9 cellular contexts compared by ENCODE assay signal in genomic region chr14:104563742-104564615, GRCh38. TPM values are rescaled to one million over a fixed set of nuclear protein-coding genes. Genes with fewer than 3 reads are reported as not detected.
DNase-seq lines count a peak whose midpoint lies in the region; ATAC-seq, FAIRE-seq and TF ChIP-seq lines count a peak whose summit lies in the region.
"Had no signal": no experiment of that assay in that cellular context is flagged by ENCODE, and none has a peak within 500 bp of the region (broad histone marks: within the 10 kb centered on the region; RNA-seq: fewer than 3 reads in every experiment).

No MANE protein-coding gene starts in this region.

- FAIRE-seq in endothelial cell of umbilical vein (lab: Jason Lieb, UNC), result no peak

- no peak overlapping the region for H2AFZ ChIP-seq in endothelial cell of umbilical vein (ENCODE audit: low read depth, low read length)

- H3K36me3 ChIP-seq in endothelial cell of umbilical vein (ENCODE audit: control insufficient read depth in 2 of 2, extremely low read depth in 1 of 2, insufficient read depth in 2 of 2, low read length in 2 of 2), result no peaks in the 10 kb centered on the region

- H4K20me1 ChIP-seq in endothelial cell of umbilical vein (replicated peaks; ENCODE audit: control insufficient read depth, extremely low read depth, insufficient read depth, low read length), result no peaks in the 10 kb centered on the region

- no peak overlapping the region for H3K9ac ChIP-seq in endothelial cell of umbilical vein (replicated peaks; ENCODE audit: extremely low read depth, insufficient read depth, low read length)

- H3K4me2 ChIP-seq in endothelial cell of umbilical vein (ENCODE audit: insufficient read depth, low read length), result no peak overlapping the region

- H3K4me3 ChIP-seq in endothelial cell of umbilical vein (replicated peaks in 1 of 3; ENCODE audit: insufficient read depth in 1 of 3, low read depth in 1 of 3, low read length in 3 of 3), result no peak overlapping the region
- H3K4me3 ChIP-seq: skin epidermis had no signal

- no peak overlapping the region for H3K27ac Mint-ChIP-seq in activated CD8-positive, alpha-beta memory T cell treated with anti-CD3 and anti-CD28 coated beads, Interleukin-2, amount 10 ng/mL, durations not matched to agents 7 days and 5 days

- intact Hi-C loops in endothelial cell of umbilical vein (cut with micrococcal nuclease), result loop anchor here (1.0 to 2.0 kb wide), 3 partner anchors 127 to 486 kb away; no protein-coding TSS in a partner anchor

- TF ChIP-seq CTCF in GM13977 (IDR thresholded peaks at IDR 0.05; ENCODE audit: extremely low read depth, insufficient read depth, missing control alignments) (peak; percentile 81), endothelial cell of umbilical vein (IDR thresholded peaks at IDR 0.05; ENCODE audit: extremely low read depth in 1 of 2, insufficient read depth in 1 of 2, low read depth in 1 of 2, low read length in 2 of 2) (peak; percentile 80 to 86)

- H3K27me3 ChIP-seq in endothelial cell of umbilical vein (ENCODE audit: control insufficient read depth in 2 of 2, insufficient read depth in 2 of 2, low read length in 2 of 2), result no peaks in the 10 kb centered on the region

- no peaks in the 10 kb centered on the region for H3K9me3 Mint-ChIP-seq in activated CD8-positive, alpha-beta memory T cell treated with anti-CD3 and anti-CD28 coated beads, Interleukin-2, amount 10 ng/mL, durations not matched to agents 7 days and 5 days (ENCODE audit: low read depth)

- H3K27me3 Mint-ChIP-seq in activated CD8-positive, alpha-beta memory T cell treated with anti-CD3 and anti-CD28 coated beads, Interleukin-2, amount 10 ng/mL, durations not matched to agents 7 days and 5 days, result peaks cover 5% of the 10 kb centered on the region

- no peaks in the 10 kb centered on the region for H3K9me3 ChIP-seq in endothelial cell of umbilical vein (replicated peaks; ENCODE audit: control insufficient read depth, insufficient read depth, low read length)

- in situ Hi-C loops in GM13977 (cut with MboI; ENCODE audit: low pct_unique_long_range_greater_than_20kb, low sequenced_read_pairs, unreplicated experiment), result no loop called here

- DNase-seq in 8988T (peak; percentile 100), GM13977 (ENCODE audit: low spot score) (peak; percentile 92), NCI-H748 (lab: John Stamatoyannopoulos, UW; ENCODE audit: unreplicated experiment) (peak; percentile 76), endothelial cell of umbilical vein (ENCODE audit: low read depth, low spot score) (peak; percentile 62), midbrain (lab: John Stamatoyannopoulos, UW) (peak; percentile 37)
- DNase-seq in activated CD8-positive, alpha-beta memory T cell treated with anti-CD3 and anti-CD28 coated beads, Interleukin-2, amount 10 ng/mL, durations not matched to agents 7 days and 5 days, result peak; percentile 70
- DNase-seq in stimulated activated CD8-positive, alpha-beta memory T cell treated with anti-CD3 and anti-CD28 coated beads, Interleukin-4, amount 100 ng/mL, for 4 hours (ENCODE audit: low read depth in 2 of 2, low spot score in 1 of 2), result peak; percentile 20 to 34

- peak; percentile 56 for ATAC-seq in activated CD8-positive, alpha-beta memory T cell treated with anti-CD3 and anti-CD28 coated beads, Interleukin-2, amount 10 ng/mL, durations not matched to agents 7 days and 5 days
- no peak for ATAC-seq in HG03354 (IDR thresholded peaks at IDR 0.05; ENCODE audit: poor library complexity, severe bottlenecking, unreplicated experiment)

- no TSS peak for BruUV-seq in endothelial cell of umbilical vein (replicated peaks; lab: Mats Ljungman, UMichigan)

- no peaks in the 10 kb centered on the region for H3K36me3 Mint-ChIP-seq in activated CD8-positive, alpha-beta memory T cell treated with anti-CD3 and anti-CD28 coated beads, Interleukin-2, amount 10 ng/mL, durations not matched to agents 7 days and 5 days

- dilution Hi-C loops in endothelial cell of umbilical vein (cut with MboI; ENCODE audit: extremely low pct_ligation_motif_present, low sequenced_read_pairs), result no loop called here

- CTCF ChIA-PET in activated CD8-positive, alpha-beta memory T cell treated with anti-CD3 and anti-CD28 coated beads, Interleukin-2, amount 10 ng/mL, durations not matched to agents 7 days and 5 days (lab: Charles Lee), result interaction anchor here (0.6 to 1.7 kb wide), 9 partner anchors 9 to 486 kb away, joined by 3 to 11 read pairs (median 4); no protein-coding TSS in a partner anchor
- CTCF ChIA-PET in endothelial cell of umbilical vein (lab: Charles Lee), result interaction anchor here (0.6 to 5.1 kb wide), 51 partner anchors 8 to 488 kb away, joined by 3 to 132 read pairs (median 4); partner anchors contain the start of gene TMEM179

- no peak for TF ChIP-seq POLR2A in endothelial cell of umbilical vein (IDR thresholded peaks at IDR 0.05; ENCODE audit: low read depth, low read length)

- H3K4me3 Mint-ChIP-seq in activated CD8-positive, alpha-beta memory T cell treated with anti-CD3 and anti-CD28 coated beads, Interleukin-2, amount 10 ng/mL, durations not matched to agents 7 days and 5 days, result no peak overlapping the region

- no peak overlapping the region for H3K27ac ChIP-seq in endothelial cell of umbilical vein (ENCODE audit: insufficient read depth, low read depth, low read length)
- H3K27ac ChIP-seq: skin epidermis had no signal

- no peaks in the 10 kb centered on the region for H3K9me1 ChIP-seq in endothelial cell of umbilical vein (replicated peaks; ENCODE audit: control insufficient read depth, extremely low read depth, insufficient read depth, low read length)

- H3K79me2 ChIP-seq in endothelial cell of umbilical vein (ENCODE audit: control insufficient read depth, insufficient read depth, low read length), result no peaks in the 10 kb centered on the region

- POLR2A ChIA-PET in endothelial cell of umbilical vein (lab: Charles Lee), result no interaction called here

- H3K4me1 Mint-ChIP-seq in activated CD8-positive, alpha-beta memory T cell treated with anti-CD3 and anti-CD28 coated beads, Interleukin-2, amount 10 ng/mL, durations not matched to agents 7 days and 5 days, result no peaks in the 10 kb centered on the region

- H3K4me1 ChIP-seq in endothelial cell of umbilical vein (ENCODE audit: control insufficient read depth, extremely low read depth, insufficient read depth, low read length), result no peaks in the 10 kb centered on the region

TF ChIP-seq in endothelial cell of umbilical vein, 7 proteins besides CTCF, POLR2A, EP300 and RAD21:
- TF ChIP-seq FOS (IDR thresholded peaks at IDR 0.05; ENCODE audit: borderline replicate concordance, insufficient read depth, low read length) (no peak), JUN (IDR thresholded peaks at IDR 0.05; ENCODE audit: borderline replicate concordance, insufficient read depth, insufficient read length, low read depth) (no peak), MAX (IDR thresholded peaks at IDR 0.05; ENCODE audit: insufficient read depth, insufficient read length) (no peak), EZH2 (IDR thresholded peaks at IDR 0.05; ENCODE audit: borderline replicate concordance, low read depth, low read length, severe bottlenecking) (no peak), MYC (IDR thresholded peaks at IDR 0.05; ENCODE audit: low read depth, low read length) (no peak), GATA2 (IDR thresholded peaks at IDR 0.05; ENCODE audit: insufficient read depth, insufficient read length, low read depth, low read length) (no peak), POLR2AphosphoS5 (IDR thresholded peaks at IDR 0.05; ENCODE audit: insufficient read depth, low read depth, low read length) (no peak)

RNA-seq across cellular contexts. Expression of gene C14orf180, which starts 15.6 kb away (rescaled TPM):
- not detected for total RNA-seq in activated CD8-positive, alpha-beta memory T cell treated with anti-CD3 and anti-CD28 coated beads, Interleukin-2, amount 10 ng/mL, durations not matched to agents 7 days and 5 days
- total RNA-seq in endothelial cell of umbilical vein, result not detected in 2 replicates
- not detected in 2 replicates for polyA plus RNA-seq in endothelial cell of umbilical vein
- not detected in 2 replicates for polyA plus RNA-seq in endothelial cell of umbilical vein (2011; cell fraction: cytosol; rRNA removed)
- polyA plus RNA-seq in endothelial cell of umbilical vein (2011; cell fraction: nucleus; rRNA removed), result not detected in 2 replicates
- not detected in 2 replicates for polyA plus RNA-seq in endothelial cell of umbilical vein (2012)
- not detected in 2 replicates for polyA minus RNA-seq in endothelial cell of umbilical vein
- not detected for polyA minus RNA-seq in endothelial cell of umbilical vein (2011; cell fraction: cytosol; rRNA and poly(A)+ RNA removed)
- not detected in 2 replicates for polyA minus RNA-seq in endothelial cell of umbilical vein (2011; cell fraction: nucleus; rRNA and poly(A)+ RNA removed)

RNA-seq across cellular contexts. Expression of gene TMEM179, which starts 40.6 kb away (rescaled TPM):
- total RNA-seq in activated CD8-positive, alpha-beta memory T cell treated with anti-CD3 and anti-CD28 coated beads, Interleukin-2, amount 10 ng/mL, durations not matched to agents 7 days and 5 days, result not detected
- not detected in 2 replicates for total RNA-seq in endothelial cell of umbilical vein
- 0.10 and 0.14 TPM in 2 replicates for polyA plus RNA-seq in endothelial cell of umbilical vein
- polyA plus RNA-seq in endothelial cell of umbilical vein (2011; cell fraction: cytosol; rRNA removed), result 0.06 TPM in 2 replicates
- 0.12 TPM in 1 of 2 replicates, not detected in the other for polyA plus RNA-seq in endothelial cell of umbilical vein (2011; cell fraction: nucleus; rRNA removed)
- polyA plus RNA-seq in endothelial cell of umbilical vein (2012), result 0.31 and 0.53 TPM in 2 replicates
- not detected in 2 replicates for polyA minus RNA-seq in endothelial cell of umbilical vein
- not detected for polyA minus RNA-seq in endothelial cell of umbilical vein (2011; cell fraction: cytosol; rRNA and poly(A)+ RNA removed)
- polyA minus RNA-seq in endothelial cell of umbilical vein (2011; cell fraction: nucleus; rRNA and poly(A)+ RNA removed), result not detected in 2 replicates

Comparison
In these comparisons a context has a peak if more than half of its experiments do, and no peak if none do; other contexts are left out.
1. DNase-seq: peak in every context shown above with its lines; median percentile 100 in 8988T; 92 in GM13977; 76 in NCI-H748; 70 in activated CD8-positive, alpha-beta memory T cell treated with anti-CD3 and anti-CD28 coated beads, Interleukin-2, amount 10 ng/mL, durations not matched to agents 7 days and 5 days; 62 in endothelial cell of umbilical vein; 37 in midbrain; 27 in stimulated activated CD8-positive, alpha-beta memory T cell treated with anti-CD3 and anti-CD28 coated beads, Interleukin-4, amount 100 ng/mL, for 4 hours.